In genomic region chr20:34794006-34794585, GRCh38 we compare ENCODE assay signal across 25 cellular contexts.
"Had no signal": no experiment of that assay in that cellular context is flagged by ENCODE, and none has a peak within 500 bp of the region (broad histone marks: within the 10 kb centered on the region; RNA-seq: fewer than 3 reads in every experiment).

No MANE protein-coding gene starts in this region.

- H3K4me1 ChIP-seq: ascending aorta had no signal

- H3K9me3 ChIP-seq: ascending aorta, esophagus muscularis mucosa, neutrophil, ovary, psoas muscle, upper lobe of left lung had no signal

- ATAC-seq: activated CD4-positive, alpha-beta T cell treated with anti-CD3 and anti-CD28 coated beads for 36 hours; activated naive CD4-positive, alpha-beta T cell treated with anti-CD3 and anti-CD28 coated beads, Interleukin-2, amount 50 U/mL, for 72 hours; activated T-helper 17 cell treated with anti-CD3 and anti-CD28 coated beads, Interleukin-2, amount 50 U/mL, for 72 hours; left ventricle myocardium superior; psoas muscle; right cardiac atrium; stimulated activated naive CD8-positive, alpha-beta T cell treated with anti-CD3 and anti-CD28 coated beads, Interleukin-15, Interleukin-2, amounts not matched to agents 100 U/mL and 50 U/mL, for 24 hours had no signal

- H3K36me3 ChIP-seq: ascending aorta, ovary had no signal

- DNase-seq: activated B cell treated with CpG ODN at 0.5 μM for 24 hours; activated CD4-positive, alpha-beta T cell treated with anti-CD3 and anti-CD28 coated beads for 36 hours; activated CD4-positive, alpha-beta T cell treated with anti-CD3 and anti-CD28 coated beads, Interleukin-2, amount 50 U/mL, for 4 hours; activated CD8-positive, alpha-beta memory T cell treated with anti-CD3 and anti-CD28 coated beads for 24 hours; activated CD8-positive, alpha-beta memory T cell treated with anti-CD3 and anti-CD28 coated beads, Interleukin-2, amount 50 U/mL, for 4 hours; activated T-cell treated with anti-CD3 and anti-CD28 coated beads, Interleukin-2, amount 50 U/mL, for 24 hours; brain microvascular endothelial cell; central memory CD4-positive, alpha-beta T cell; dorsolateral prefrontal cortex; glutamatergic neuron; hippocampal formation; left ventricle myocardium superior; ovary; psoas muscle; right cardiac atrium; stimulated activated CD4-positive, alpha-beta T cell treated with anti-CD3 and anti-CD28 coated beads, Interleukin-4, amount 100 ng/mL, for 4 hours; stimulated activated naive CD8-positive, alpha-beta T cell treated with anti-CD3 and anti-CD28 coated beads, Interleukin-15, Interleukin-2, amounts not matched to agents 100 U/mL and 50 U/mL, for 24 hours had no signal

- H3K4me3 ChIP-seq: ascending aorta, dorsolateral prefrontal cortex, esophagus muscularis mucosa, ovary, psoas muscle, upper lobe of left lung had no signal

- H3K27ac ChIP-seq: ascending aorta, brain microvascular endothelial cell, dorsolateral prefrontal cortex, esophagus muscularis mucosa, neutrophil, ovary, psoas muscle, upper lobe of left lung had no signal

- H3K27me3 ChIP-seq: ascending aorta, brain microvascular endothelial cell, dorsolateral prefrontal cortex, esophagus muscularis mucosa, neutrophil, ovary, upper lobe of left lung had no signal

- FAIRE-seq: colon, frontal cortex had no signal
